Comparison of ENCODE assay signal across 14 cellular contexts in genomic region chr1:172647110-172647564, GRCh38. TPM values are rescaled to one million over a fixed set of nuclear protein-coding genes. Genes with fewer than 3 reads are reported as not detected.
A peak's percentile ranks its signal among the peaks of the same experiment; 100 is the strongest.
DNase-seq lines count a peak whose midpoint lies in the region; ATAC-seq and TF ChIP-seq lines count a peak whose summit lies in the region.
"Had no signal": no experiment of that assay in that cellular context is flagged by ENCODE, and none has a peak within 500 bp of the region (broad histone marks: within the 10 kb centered on the region; RNA-seq: fewer than 3 reads in every experiment).

No MANE protein-coding gene starts in this region.

- peak; percentile 80 for ATAC-seq in activated CD8-positive, alpha-beta T cell treated with anti-CD3 and anti-CD28 coated beads for 36 hours
- peak; percentile 82 for ATAC-seq in central memory CD8-positive, alpha-beta T cell (replicated peaks; ENCODE audit: extremely low read depth, poor library complexity, severe bottlenecking)
- no peak for ATAC-seq in HG03442 (IDR thresholded peaks at IDR 0.05; ENCODE audit: unreplicated experiment)
- ATAC-seq: SK-N-SH treated with all-trans-retinoic acid at 6 μM for 48 hours had no signal

- H3K4me3 Mint-ChIP-seq in activated CD8-positive, alpha-beta T cell treated with anti-CD3 and anti-CD28 coated beads for 36 hours, result peak overlapping the region; percentile 14
- H3K4me3 Mint-ChIP-seq in central memory CD8-positive, alpha-beta T cell, result peak overlapping the region; percentile 38

- intact Hi-C loops in activated CD8-positive, alpha-beta T cell treated with anti-CD3 and anti-CD28 coated beads for 36 hours (cut with micrococcal nuclease), result loop anchor here (1.0 to 10.0 kb wide), 2 partner anchors 8 to 248 kb away; no protein-coding TSS in a partner anchor

- DNase-seq in stimulated activated CD4-positive, alpha-beta T cell treated with anti-CD3 and anti-CD28 coated beads, Interleukin-1b, Interleukin-23, amount 100 ng/mL, for 48 hours, result peak; percentile 30
- no peak for DNase-seq in stimulated activated CD4-positive, alpha-beta T cell treated with anti-CD3 and anti-CD28 coated beads, Interleukin-12 subunit alpha, Interleukin-12 subunit beta, amount 100 ng/mL, for 4 hours
- DNase-seq in activated CD8-positive, alpha-beta T cell treated with anti-CD3 and anti-CD28 coated beads for 36 hours, result peak; percentile 85
- DNase-seq in central memory CD8-positive, alpha-beta T cell (ENCODE audit: low spot score in 2 of 2), result peak in 1 of 2 donors; percentile 58
- DNase-seq in NCI-H1048 (lab: John Stamatoyannopoulos, UW) (no peak), NCI-H128 (lab: John Stamatoyannopoulos, UW; ENCODE audit: unreplicated experiment) (no peak), NCI-H510A (lab: John Stamatoyannopoulos, UW) (no peak)
- DNase-seq: MM.1S, NCI-H2171 had no signal

- POLR2A ChIA-PET in activated CD8-positive, alpha-beta T cell treated with anti-CD3 and anti-CD28 coated beads for 36 hours (lab: Charles Lee), result interaction anchor here (1.2 kb wide), 1 partner anchor 11 kb away, joined by 3 read pairs; no protein-coding TSS in a partner anchor

- H3K36me3 Mint-ChIP-seq in activated CD8-positive, alpha-beta T cell treated with anti-CD3 and anti-CD28 coated beads for 36 hours (ENCODE audit: low read depth), result no peaks in the 10 kb centered on the region
- H3K36me3 Mint-ChIP-seq in central memory CD8-positive, alpha-beta T cell (ENCODE audit: insufficient read depth), result peaks cover 1% of the 10 kb centered on the region

- peaks cover 5% of the 10 kb centered on the region for H3K27me3 Mint-ChIP-seq in activated CD8-positive, alpha-beta T cell treated with anti-CD3 and anti-CD28 coated beads for 36 hours
- H3K27me3 Mint-ChIP-seq in central memory CD8-positive, alpha-beta T cell, result no peaks in the 10 kb centered on the region

- H3K27ac Mint-ChIP-seq in activated CD8-positive, alpha-beta T cell treated with anti-CD3 and anti-CD28 coated beads for 36 hours, result peak overlapping the region; percentile 23
- H3K27ac Mint-ChIP-seq in central memory CD8-positive, alpha-beta T cell (ENCODE audit: low read depth), result peak overlapping the region; percentile 82

- H3K4me1 Mint-ChIP-seq in activated CD8-positive, alpha-beta T cell treated with anti-CD3 and anti-CD28 coated beads for 36 hours (ENCODE audit: low read depth), result peaks cover 64% of the 10 kb centered on the region
- peaks cover 62% of the 10 kb centered on the region for H3K4me1 Mint-ChIP-seq in central memory CD8-positive, alpha-beta T cell

- CTCF ChIA-PET in activated CD8-positive, alpha-beta T cell treated with anti-CD3 and anti-CD28 coated beads for 36 hours (lab: Charles Lee), result interaction anchor here (0.7 to 1.4 kb wide), 3 partner anchors 14 to 72 kb away, joined by 3 to 5 read pairs (median 4); no protein-coding TSS in a partner anchor

- no peaks in the 10 kb centered on the region for H3K9me3 Mint-ChIP-seq in activated CD8-positive, alpha-beta T cell treated with anti-CD3 and anti-CD28 coated beads for 36 hours
- H3K9me3 Mint-ChIP-seq in central memory CD8-positive, alpha-beta T cell, result no peaks in the 10 kb centered on the region

- TF ChIP-seq CTCF in activated CD8-positive, alpha-beta T cell treated with anti-CD3 and anti-CD28 coated beads for 36 hours (IDR thresholded peaks at IDR 0.05), result no peak

RNA-seq across cellular contexts. Expression of gene FASLG, which starts 11.8 kb away (rescaled TPM):
- 1 to 10 TPM; 7.0 to 8.4 TPM for total RNA-seq in activated CD8-positive, alpha-beta T cell treated with anti-CD3 and anti-CD28 coated beads for 36 hours
- total RNA-seq: lung microvascular endothelial cell, smooth muscle cell, vagina had no signal

Comparison
In these comparisons a context has a peak if more than half of its experiments do, and no peak if none do; other contexts are left out.
1. DNase-seq: peak in stimulated activated CD4-positive, alpha-beta T cell treated with anti-CD3 and anti-CD28 coated beads, Interleukin-1b, Interleukin-23, amount 100 ng/mL, for 48 hours (single experiment) and activated CD8-positive, alpha-beta T cell treated with anti-CD3 and anti-CD28 coated beads for 36 hours (single experiment); none in stimulated activated CD4-positive, alpha-beta T cell treated with anti-CD3 and anti-CD28 coated beads, Interleukin-12 subunit alpha, Interleukin-12 subunit beta, amount 100 ng/mL, for 4 hours (single experiment), NCI-H1048 (single experiment), NCI-H128 (single experiment) and NCI-H510A (single experiment).